In genomic region chr22:43477966-43478365, GRCh38 we compare ENCODE assay signal across 21 cellular contexts.
"Had no signal": no experiment of that assay in that cellular context is flagged by ENCODE, and none has a peak within 500 bp of the region (broad histone marks: within the 10 kb centered on the region; RNA-seq: fewer than 3 reads in every experiment).

No MANE protein-coding gene starts in this region.

- H3K4me3 ChIP-seq: coronary artery, esophagus muscularis mucosa, left ventricle myocardium inferior, prostate gland, thoracic aorta, vagina had no signal

- H3K36me3 ChIP-seq: esophagus muscularis mucosa, left ventricle myocardium inferior, prostate gland, thoracic aorta, vagina had no signal

- H3K27ac ChIP-seq: coronary artery, esophagus muscularis mucosa, left ventricle myocardium inferior, prostate gland, thoracic aorta, vagina, VCaP had no signal

- H3K9me3 ChIP-seq: esophagus muscularis mucosa, left ventricle myocardium inferior, prostate gland, thoracic aorta, vagina had no signal

- H3K4me1 ChIP-seq: esophagus muscularis mucosa, left ventricle myocardium inferior, prostate gland, vagina had no signal

- DNase-seq: activated CD4-positive, alpha-beta T cell treated with anti-CD3 and anti-CD28 coated beads for 1 hour; activated CD4-positive, alpha-beta T cell treated with anti-CD3 and anti-CD28 coated beads, Interleukin-2, amount 50 U/mL, for 1 hour; activated CD8-positive, alpha-beta memory T cell treated with anti-CD3 and anti-CD28 coated beads for 24 hours; activated CD8-positive, alpha-beta memory T cell treated with anti-CD3 and anti-CD28 coated beads, Interleukin-2, amount 50 U/mL, for 4 hours; activated naive CD4-positive, alpha-beta T cell treated with anti-CD3 and anti-CD28 coated beads for 36 hours; activated naive CD8-positive, alpha-beta T cell treated with anti-CD3 and anti-CD28 coated beads, Interleukin-2, amount 10 ng/mL, durations not matched to agents 7 days and 5 days; activated T-cell treated with anti-CD3 and anti-CD28 coated beads, Interleukin-2, amount 50 U/mL, for 24 hours; amniotic stem cell; cerebellar nuclear complex; glutamatergic neuron; hippocampal formation; left ventricle myocardium inferior; natural killer cell; stimulated activated CD4-positive, alpha-beta T cell treated with anti-CD3 and anti-CD28 coated beads, Interleukin-4, amount 100 ng/mL, for 1 hour; stimulated activated naive CD4-positive, alpha-beta T cell had no signal

- H3K27me3 ChIP-seq: vagina had no signal

- ATAC-seq: natural killer cell had no signal
